ENCODE assay signal across 8 cellular contexts in the genomic region with DNA sequence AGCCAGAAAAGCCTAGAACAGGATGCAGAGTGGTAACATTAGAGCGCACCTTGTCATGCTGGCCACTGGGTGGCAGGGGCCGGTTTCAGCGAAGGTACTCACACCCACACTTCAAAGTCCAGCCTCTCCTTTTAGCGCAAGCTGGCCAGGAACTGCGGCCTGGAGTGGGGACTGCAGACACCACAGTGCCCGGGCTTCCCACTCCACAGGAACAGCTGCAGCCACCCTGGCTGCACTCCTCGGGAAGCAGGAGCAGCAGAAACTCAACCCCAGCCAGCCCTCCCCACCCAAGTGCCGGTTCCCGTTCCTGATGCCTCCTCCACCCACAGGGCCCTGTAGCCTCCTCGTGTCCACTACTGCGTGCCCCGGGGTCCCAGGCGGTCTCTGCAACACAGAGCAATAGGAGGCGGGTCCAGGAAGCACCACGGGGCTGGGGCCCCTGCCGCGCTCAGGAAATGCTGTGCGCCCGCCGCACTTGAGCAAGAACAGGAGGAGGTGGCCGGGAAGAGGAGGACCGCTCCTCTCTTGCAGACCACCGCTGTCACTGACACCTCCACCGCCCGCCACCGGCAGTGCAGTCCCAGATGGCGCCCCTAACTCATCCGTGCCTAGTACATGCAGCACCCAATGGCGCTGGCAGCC. TPM values are rescaled to one million over a fixed set of nuclear protein-coding genes. Genes with fewer than 3 reads are reported as not detected.
DNase-seq lines count a peak whose midpoint lies in the region; ATAC-seq and TF ChIP-seq lines count a peak whose summit lies in the region.

No MANE protein-coding gene starts in this region.

- H3K4me3 ChIP-seq in colonic mucosa (peak overlapping the region; percentile 24), liver (ENCODE audit: low read depth in 1 of 3, low read length in 3 of 3) (peak overlapping the region in 2 of 3 donors; percentile 30)

- H3K36me3 ChIP-seq in colonic mucosa (no peaks in the 10 kb centered on the region), liver (ENCODE audit: control insufficient read depth in 4 of 4, insufficient read depth in 3 of 4, low read depth in 1 of 4, low read length in 3 of 4) (no peaks in the 10 kb centered on the region)

- H3K4me1 ChIP-seq in colonic mucosa (peaks cover 4% of the 10 kb centered on the region), liver (ENCODE audit: control insufficient read depth in 4 of 4, insufficient read depth in 4 of 4, low read length in 3 of 4) (peaks cover 3 to 25% (median 12%) of the 10 kb centered on the region in 4 donors)

- intact Hi-C loops in colonic mucosa (cut with DNase I): no loop called here

- H3K27ac ChIP-seq in colonic mucosa: no peak overlapping the region
- no peak overlapping the region for H3K27ac ChIP-seq in liver (ENCODE audit: low read depth in 1 of 2, low read length in 2 of 2)

- H3K9me3 ChIP-seq in colonic mucosa (no peaks in the 10 kb centered on the region), liver (ENCODE audit: control insufficient read depth in 4 of 4, low read length in 3 of 4) (no peaks in the 10 kb centered on the region)

- H3K27me3 ChIP-seq in colonic mucosa (peaks cover 15% of the 10 kb centered on the region), liver (ENCODE audit: control insufficient read depth in 4 of 4, insufficient read depth in 4 of 4, low read length in 3 of 4) (no peaks in the 10 kb centered on the region)

- ATAC-seq in GM21619 (IDR thresholded peaks at IDR 0.05; ENCODE audit: unreplicated experiment): no peak

- peak overlapping the region in 1 of 2 donors; percentile 12 for H3K9ac ChIP-seq in colonic mucosa (ENCODE audit: low read depth in 2 of 2, low read length in 2 of 2)
- no peak overlapping the region for H3K9ac ChIP-seq in liver (ENCODE audit: low read depth in 1 of 2, low read length in 2 of 2)

- TF ChIP-seq RAD21 in liver (IDR thresholded peaks at IDR 0.05): peak; percentile 84 to 87

- peak; percentile 71 for TF ChIP-seq CTCF in LNCAP (IDR thresholded peaks at IDR 0.05)
- peak; percentile 46 for TF ChIP-seq CTCF in colonic mucosa (IDR thresholded peaks at IDR 0.05)
- peak; percentile 78 for TF ChIP-seq CTCF in liver (IDR thresholded peaks at IDR 0.05; ENCODE audit: low read depth, low read length, missing input control)

- peak; percentile 34 to 42 for DNase-seq in NCI-H2081 (lab: John Stamatoyannopoulos, UW)
- no peak for DNase-seq in NCI-H2081 treated with DMSO at 0.1 percent for 48 hours (lab: John Stamatoyannopoulos, UW)
- peak; percentile 79 for DNase-seq in SK-MEL-5 (ENCODE audit: low read depth, low spot score)
- DNase-seq in colonic mucosa: peak; percentile 71
- DNase-seq in T1000 (lab: John Stamatoyannopoulos, UW): no peak

- in situ Hi-C loops in SK-MEL-5 (cut with HindIII; ENCODE audit: low pct_unique_long_range_greater_than_20kb, low sequenced_read_pairs): no loop called here

- WGBS in liver: 13% methylated on average over 29 of the region's 29 CpGs

TF ChIP-seq in liver, 16 proteins besides CTCF, POLR2A, EP300 and RAD21:
- TF ChIP-seq, protein P1, sequence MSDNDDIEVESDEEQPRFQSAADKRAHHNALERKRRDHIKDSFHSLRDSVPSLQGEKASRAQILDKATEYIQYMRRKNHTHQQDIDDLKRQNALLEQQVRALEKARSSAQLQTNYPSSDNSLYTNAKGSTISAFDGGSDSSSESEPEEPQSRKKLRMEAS (IDR thresholded peaks at IDR 0.05): no peak
- TF ChIP-seq, protein P2, sequence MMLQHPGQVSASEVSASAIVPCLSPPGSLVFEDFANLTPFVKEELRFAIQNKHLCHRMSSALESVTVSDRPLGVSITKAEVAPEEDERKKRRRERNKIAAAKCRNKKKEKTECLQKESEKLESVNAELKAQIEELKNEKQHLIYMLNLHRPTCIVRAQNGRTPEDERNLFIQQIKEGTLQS (IDR thresholded peaks at IDR 0.05): no peak
- no peak for TF ChIP-seq EGR1 (IDR thresholded peaks at IDR 0.05; ENCODE audit: low read depth in 2 of 2)
- peak; percentile 90 for TF ChIP-seq HNF4A (conservative IDR thresholded peaks at IDR 0.05)
- TF ChIP-seq YY1 (IDR thresholded peaks at IDR 0.05): peak; percentile 72
- peak; percentile 86 for TF ChIP-seq HNF4G (IDR thresholded peaks at IDR 0.05)
- TF ChIP-seq, protein P3, sequence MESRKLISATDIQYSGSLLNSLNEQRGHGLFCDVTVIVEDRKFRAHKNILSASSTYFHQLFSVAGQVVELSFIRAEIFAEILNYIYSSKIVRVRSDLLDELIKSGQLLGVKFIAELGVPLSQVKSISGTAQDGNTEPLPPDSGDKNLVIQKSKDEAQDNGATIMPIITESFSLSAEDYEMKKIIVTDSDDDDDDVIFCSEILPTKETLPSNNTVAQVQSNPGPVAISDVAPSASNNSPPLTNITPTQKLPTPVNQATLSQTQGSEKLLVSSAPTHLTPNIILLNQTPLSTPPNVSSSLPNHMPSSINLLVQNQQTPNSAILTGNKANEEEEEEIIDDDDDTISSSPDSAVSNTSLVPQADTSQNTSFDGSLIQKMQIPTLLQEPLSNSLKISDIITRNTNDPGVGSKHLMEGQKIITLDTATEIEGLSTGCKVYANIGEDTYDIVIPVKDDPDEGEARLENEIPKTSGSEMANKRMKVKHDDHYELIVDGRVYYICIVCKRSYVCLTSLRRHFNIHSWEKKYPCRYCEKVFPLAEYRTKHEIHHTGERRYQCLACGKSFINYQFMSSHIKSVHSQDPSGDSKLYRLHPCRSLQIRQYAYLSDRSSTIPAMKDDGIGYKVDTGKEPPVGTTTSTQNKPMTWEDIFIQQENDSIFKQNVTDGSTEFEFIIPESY (IDR thresholded peaks at IDR 0.05): no peak
- TF ChIP-seq SP1 (IDR thresholded peaks at IDR 0.05): peak; percentile 66
- no peak for TF ChIP-seq TAF1 (conservative IDR thresholded peaks at IDR 0.05)
- no peak for TF ChIP-seq JUND (IDR thresholded peaks at IDR 0.05)
- TF ChIP-seq GABPA (IDR thresholded peaks at IDR 0.05 in 1 of 2, conservative IDR thresholded peaks at IDR 0.05 in 1 of 2): no peak
- no peak for TF ChIP-seq FOXA2 (IDR thresholded peaks at IDR 0.05)
- peak in 1 of 2 donors; percentile 21 for TF ChIP-seq RXRA (IDR thresholded peaks at IDR 0.05)
- TF ChIP-seq FOXA1 (IDR thresholded peaks at IDR 0.05): no peak
- TF ChIP-seq, protein P4, sequence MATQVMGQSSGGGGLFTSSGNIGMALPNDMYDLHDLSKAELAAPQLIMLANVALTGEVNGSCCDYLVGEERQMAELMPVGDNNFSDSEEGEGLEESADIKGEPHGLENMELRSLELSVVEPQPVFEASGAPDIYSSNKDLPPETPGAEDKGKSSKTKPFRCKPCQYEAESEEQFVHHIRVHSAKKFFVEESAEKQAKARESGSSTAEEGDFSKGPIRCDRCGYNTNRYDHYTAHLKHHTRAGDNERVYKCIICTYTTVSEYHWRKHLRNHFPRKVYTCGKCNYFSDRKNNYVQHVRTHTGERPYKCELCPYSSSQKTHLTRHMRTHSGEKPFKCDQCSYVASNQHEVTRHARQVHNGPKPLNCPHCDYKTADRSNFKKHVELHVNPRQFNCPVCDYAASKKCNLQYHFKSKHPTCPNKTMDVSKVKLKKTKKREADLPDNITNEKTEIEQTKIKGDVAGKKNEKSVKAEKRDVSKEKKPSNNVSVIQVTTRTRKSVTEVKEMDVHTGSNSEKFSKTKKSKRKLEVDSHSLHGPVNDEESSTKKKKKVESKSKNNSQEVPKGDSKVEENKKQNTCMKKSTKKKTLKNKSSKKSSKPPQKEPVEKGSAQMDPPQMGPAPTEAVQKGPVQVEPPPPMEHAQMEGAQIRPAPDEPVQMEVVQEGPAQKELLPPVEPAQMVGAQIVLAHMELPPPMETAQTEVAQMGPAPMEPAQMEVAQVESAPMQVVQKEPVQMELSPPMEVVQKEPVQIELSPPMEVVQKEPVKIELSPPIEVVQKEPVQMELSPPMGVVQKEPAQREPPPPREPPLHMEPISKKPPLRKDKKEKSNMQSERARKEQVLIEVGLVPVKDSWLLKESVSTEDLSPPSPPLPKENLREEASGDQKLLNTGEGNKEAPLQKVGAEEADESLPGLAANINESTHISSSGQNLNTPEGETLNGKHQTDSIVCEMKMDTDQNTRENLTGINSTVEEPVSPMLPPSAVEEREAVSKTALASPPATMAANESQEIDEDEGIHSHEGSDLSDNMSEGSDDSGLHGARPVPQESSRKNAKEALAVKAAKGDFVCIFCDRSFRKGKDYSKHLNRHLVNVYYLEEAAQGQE (IDR thresholded peaks at IDR 0.05): peak; percentile 44
- no peak for TF ChIP-seq NR2F2 (IDR thresholded peaks at IDR 0.05)

RNA-seq across cellular contexts. Expression of a gene that starts 2.2 kb away (rescaled TPM):
- total RNA-seq in SK-MEL-5 (2014; rRNA removed; shearing (Covaris generic)): 4.1 and 5.3 TPM in 2 replicates
- polyA plus RNA-seq in SK-MEL-5 (2015; cell fraction: cytosol; rRNA removed): 6.3 and 6.9 TPM in 2 replicates
- 38.2 and 38.6 TPM in 2 replicates for polyA plus RNA-seq in SK-MEL-5 (2015; cell fraction: nucleus; rRNA removed)
- not detected for total RNA-seq in colonic mucosa
- under 1 TPM; under 0.01 to 0.98 TPM for total RNA-seq in liver
- under 1 TPM in 1 of 2 donors, not detected in 1; 0.07 TPM for polyA plus RNA-seq in liver

RNA-seq across cellular contexts. Expression of a gene that starts 43.6 kb away (rescaled TPM):
- total RNA-seq in SK-MEL-5 (2014; rRNA removed; shearing (Covaris generic)): not detected in 2 replicates
- not detected in 2 replicates for polyA plus RNA-seq in SK-MEL-5 (2015; cell fraction: cytosol; rRNA removed)
- polyA plus RNA-seq in SK-MEL-5 (2015; cell fraction: nucleus; rRNA removed): not detected in 2 replicates
- total RNA-seq in colonic mucosa (not detected), liver (not detected)
- not detected for polyA plus RNA-seq in liver

RNA-seq across cellular contexts. Expression of a gene that starts 52.5 kb away (rescaled TPM):
- total RNA-seq in SK-MEL-5 (2014; rRNA removed; shearing (Covaris generic)): 134 and 146 TPM in 2 replicates
- 40.4 and 57.4 TPM in 2 replicates for polyA plus RNA-seq in SK-MEL-5 (2015; cell fraction: cytosol; rRNA removed)
- polyA plus RNA-seq in SK-MEL-5 (2015; cell fraction: nucleus; rRNA removed): 92.2 and 110 TPM in 2 replicates
- total RNA-seq in colonic mucosa (not detected), liver (under 1 TPM; 0.28 to 0.75 TPM)
- polyA plus RNA-seq in liver: under 1 TPM; 0.03 to 0.10 TPM

Comparison
In these comparisons a context has a peak if more than half of its experiments do, and no peak if none do; other contexts are left out.
1. DNase-seq: peak in NCI-H2081 (2 of 2), SK-MEL-5 (single experiment) and colonic mucosa (single experiment); none in NCI-H2081 treated with DMSO at 0.1 percent for 48 hours (single experiment) and T1000 (single experiment).
2. RNA of a gene that starts 52.5 kb away (total RNA-seq): 134 to 146 TPM in SK-MEL-5; 0.28 to 0.75 TPM in liver and not detected in colonic mucosa; every median in the first group is over 10 times any median in the second.
3. Peak in every context shown above with its lines, with median percentiles within 50 percentile points of each other: CTCF ChIP-seq.